ENCODE assay signal across 9 cellular contexts in the genomic region with DNA sequence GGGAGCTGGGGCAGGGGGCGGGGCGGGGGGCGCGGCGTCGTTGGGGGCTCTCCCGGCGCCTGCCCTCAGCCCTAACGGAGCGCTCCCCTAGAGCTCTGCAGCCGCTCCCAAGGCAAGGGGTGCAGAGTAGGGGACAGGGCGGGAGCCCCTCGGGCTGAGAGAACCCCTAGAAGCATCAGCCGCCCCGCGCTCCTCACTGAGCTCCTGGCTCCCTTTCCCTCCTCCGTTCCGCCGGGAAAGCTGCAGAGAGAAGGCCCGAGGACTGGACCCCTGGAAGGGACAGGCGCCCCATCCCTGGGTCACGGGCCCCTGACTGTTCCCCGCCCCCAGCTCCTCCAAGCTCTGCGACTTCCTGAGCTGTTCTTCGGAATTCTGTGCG. TPM values are rescaled to one million over a fixed set of nuclear protein-coding genes. Genes with fewer than 3 reads are reported as not detected.
DNase-seq lines count a peak whose midpoint lies in the region; ATAC-seq and TF ChIP-seq lines count a peak whose summit lies in the region.
"Had no signal": no experiment of that assay in that cellular context is flagged by ENCODE, and none has a peak within 500 bp of the region (broad histone marks: within the 10 kb centered on the region; RNA-seq: fewer than 3 reads in every experiment).

No MANE protein-coding gene starts in this region.

- H3K4me1 ChIP-seq in left ventricle myocardium inferior (peaks cover 32% of the 10 kb centered on the region), mesodermal cell (ENCODE audit: control insufficient read depth, insufficient read depth, low read length, poor library complexity, severe bottlenecking) (peaks cover 9% of the 10 kb centered on the region), upper lobe of left lung (peaks cover 16 to 35% (median 25%) of the 10 kb centered on the region in 4 donors), adrenal gland (replicated peaks in 1 of 2) (peaks cover 9 to 12% of the 10 kb centered on the region in 2 donors)

- in situ Hi-C loops in brain microvascular endothelial cell (cut with HindIII; ENCODE audit: low pct_ligation_motif_present, low sequenced_read_pairs): no loop called here

- 9% methylated on average over 15 to 18 of the region's 26 CpGs for WGBS in mesodermal cell (ENCODE audit: insufficient coverage in 2 of 2), 2 experiments
- 2 to 16% methylated on average over 8 to 10 of the region's 26 CpGs for WGBS in upper lobe of left lung, 2 donors
- WGBS in adrenal gland, 4 donors: 21 to 24% (median 23%) methylated on average over 6 to 20 of the region's 26 CpGs

- H3K4me3 ChIP-seq in left ventricle myocardium inferior (peak overlapping the region; percentile 75), brain microvascular endothelial cell (ENCODE audit: low read depth, low read length) (peak overlapping the region; percentile 17), mesodermal cell (ENCODE audit: extremely low read depth, insufficient read depth, low read length, poor library complexity, severe bottlenecking) (peak overlapping the region; percentile 96), upper lobe of left lung (peak overlapping the region; percentile 16 to 85 (median 73)), adrenal gland (peak overlapping the region in 1 of 4 donors; percentile 56)

- H3K9me3 ChIP-seq in left ventricle myocardium inferior (replicated peaks) (no peaks in the 10 kb centered on the region), mesodermal cell (ENCODE audit: control insufficient read depth, low read length) (no peaks in the 10 kb centered on the region), upper lobe of left lung (no peaks in the 10 kb centered on the region), adrenal gland (replicated peaks in 1 of 3) (no peaks in the 10 kb centered on the region)

- TF ChIP-seq POLR2A in upper lobe of left lung (IDR thresholded peaks at IDR 0.05) (no peak), adrenal gland (IDR thresholded peaks at IDR 0.05) (no peak)

- TF ChIP-seq EP300 in upper lobe of left lung (IDR thresholded peaks at IDR 0.05): no peak

- H3K36me3 ChIP-seq in left ventricle myocardium inferior (no peaks in the 10 kb centered on the region), brain microvascular endothelial cell (replicated peaks) (no peaks in the 10 kb centered on the region), mesodermal cell (ENCODE audit: control insufficient read depth, insufficient read depth, low read length) (no peaks in the 10 kb centered on the region), upper lobe of left lung (no peaks in the 10 kb centered on the region), adrenal gland (replicated peaks in 1 of 2) (no peaks in the 10 kb centered on the region)

- no peak for ATAC-seq in Right ventricle myocardium superior (ENCODE audit: poor library complexity)
- ATAC-seq in upper lobe of left lung (ENCODE audit: low FRiP score in 2 of 2): no peak
- no peak for ATAC-seq in GM19035 (IDR thresholded peaks at IDR 0.05; ENCODE audit: unreplicated experiment)

- peak overlapping the region; percentile 92 for H3K27ac ChIP-seq in left ventricle myocardium inferior (replicated peaks)
- H3K27ac ChIP-seq in brain microvascular endothelial cell: no peak overlapping the region
- H3K27ac ChIP-seq in mesodermal cell (ENCODE audit: low read depth, low read length, severe bottlenecking): no peak overlapping the region
- peak overlapping the region in 3 of 4 donors; percentile 87 to 98 (median 94) for H3K27ac ChIP-seq in upper lobe of left lung
- no peak overlapping the region for H3K27ac ChIP-seq in adrenal gland

- H3K27me3 ChIP-seq in left ventricle myocardium inferior (ENCODE audit: low read depth) (peaks cover 48% of the 10 kb centered on the region), brain microvascular endothelial cell (replicated peaks) (peaks cover 8% of the 10 kb centered on the region), upper lobe of left lung (peaks cover 0 to 16% (median 8%) of the 10 kb centered on the region in 4 donors), adrenal gland (no peaks in the 10 kb centered on the region)

- intact Hi-C loops in left ventricle myocardium inferior (cut with micrococcal nuclease): loop anchor here (5.0 kb wide), 1 partner anchor 169 kb away; no protein-coding TSS in a partner anchor
- intact Hi-C loops in Right ventricle myocardium superior (cut with DNase I): loop anchor here (5.0 kb wide), 2 partner anchors 84 to 169 kb away; no protein-coding TSS in a partner anchor
- intact Hi-C loops in adrenal gland (cut with DNase I): loop anchor here (2.0 to 10.0 kb wide), 4 partner anchors 84 to 277 kb away; a partner anchor contains a TSS

- DNase-seq in left ventricle myocardium inferior (no peak), Right ventricle myocardium superior (no peak), brain microvascular endothelial cell (no peak), upper lobe of left lung (no peak), NOMO-1 treated with DMSO at 0.1 percent for 48 hours (lab: John Stamatoyannopoulos, UW; ENCODE audit: unreplicated experiment) (no peak), adrenal gland (no peak)
- DNase-seq: NCI-H1694 treated with DMSO at 0.1 percent for 48 hours had no signal

- TF ChIP-seq CTCF in left ventricle myocardium inferior (IDR thresholded peaks at IDR 0.05; ENCODE audit: borderline replicate concordance) (no peak), brain microvascular endothelial cell (IDR thresholded peaks at IDR 0.05; ENCODE audit: low read depth, low read length, missing control alignments) (no peak), upper lobe of left lung (IDR thresholded peaks at IDR 0.05) (no peak), adrenal gland (IDR thresholded peaks at IDR 0.05) (no peak)

RNA-seq across cellular contexts. Expression of a gene that starts 0.2 kb away (rescaled TPM):
- total RNA-seq in left ventricle myocardium inferior: 12.2 TPM
- total RNA-seq in Right ventricle myocardium superior: 14.1 TPM
- polyA plus RNA-seq in mesodermal cell (2013, experiment 1 of 2): 1.6 TPM
- 1.2 TPM for polyA plus RNA-seq in mesodermal cell (2013, experiment 2 of 2)
- total RNA-seq in upper lobe of left lung: 10 to 100 TPM in 3 of 6 donors, 1 to 10 TPM in 3; 3.8 to 47.1 (median 10.5) TPM
- total RNA-seq in adrenal gland: 1 to 10 TPM; 1.3 to 5.0 (median 3.9) TPM
- 1 to 10 TPM; 1.5 to 5.6 (median 4.8) TPM for polyA plus RNA-seq in adrenal gland

RNA-seq across cellular contexts. Expression of a gene that starts 14.3 kb away (rescaled TPM):
- total RNA-seq in left ventricle myocardium inferior (not detected), Right ventricle myocardium superior (not detected), upper lobe of left lung (under 1 TPM in 1 of 6 donors, not detected in 5; 0.39 TPM), adrenal gland (not detected)
- polyA plus RNA-seq in mesodermal cell (2013, experiment 1 of 2): not detected
- not detected for polyA plus RNA-seq in mesodermal cell (2013, experiment 2 of 2)
- polyA plus RNA-seq in adrenal gland: not detected

RNA-seq across cellular contexts. Expression of a gene that starts 45.8 kb away (rescaled TPM):
- total RNA-seq in left ventricle myocardium inferior: 3.7 TPM
- 4.6 TPM for total RNA-seq in Right ventricle myocardium superior
- 10.4 TPM for polyA plus RNA-seq in mesodermal cell (2013, experiment 1 of 2)
- polyA plus RNA-seq in mesodermal cell (2013, experiment 2 of 2): 6.7 TPM
- total RNA-seq in upper lobe of left lung: 100 to 1,000 TPM in 1 of 6 donors, 10 to 100 TPM in 5; 28.8 to 149 (median 34.0) TPM
- 1 to 10 TPM in 7 of 8 donors, under 1 TPM in 1; 0.85 to 9.1 (median 5.4) TPM for total RNA-seq in adrenal gland
- 10 to 100 TPM in 2 of 3 donors, 1 to 10 TPM in 1; 3.8 to 28.8 (median 10.5) TPM for polyA plus RNA-seq in adrenal gland

RNA-seq across cellular contexts. Expression of a gene that starts 48.4 kb away (rescaled TPM):
- total RNA-seq in left ventricle myocardium inferior (944 TPM), Right ventricle myocardium superior (934 TPM), upper lobe of left lung (1,000 to 10,000 TPM; 1,356 to 1,902 (median 1,599) TPM), adrenal gland (1,000 to 10,000 TPM; 1,513 to 2,859 (median 2,022) TPM)
- polyA plus RNA-seq in mesodermal cell (2013, experiment 1 of 2): 2,740 TPM
- 2,504 TPM for polyA plus RNA-seq in mesodermal cell (2013, experiment 2 of 2)
- 1,000 to 10,000 TPM; 2,256 to 4,908 (median 2,700) TPM for polyA plus RNA-seq in adrenal gland

Comparison
In these comparisons a context has a peak if more than half of its experiments do, and no peak if none do; other contexts are left out.
1. H3K27ac ChIP-seq: peak in left ventricle myocardium inferior (single experiment) and upper lobe of left lung (3 of 4); none in brain microvascular endothelial cell (single experiment), mesodermal cell (single experiment) and adrenal gland (0 of 5).